Comparison of ENCODE assay signal across 1 cellular context in genomic region chr18:4450065-4450676, GRCh38.
TF ChIP-seq lines count a peak whose summit lies in the region.

No MANE protein-coding gene starts in this region.

TF ChIP-seq in GM12878, 131 proteins besides CTCF, POLR2A, EP300 and RAD21 (continued from another document):
- TF ChIP-seq SKIL (IDR thresholded peaks at IDR 0.05; ENCODE audit: low read depth, poor library complexity, severe bottlenecking): peak; percentile 20
- TF ChIP-seq SMC3 (IDR thresholded peaks at IDR 0.05; ENCODE audit: borderline replicate concordance, low read length): peak; percentile 28; the same call in 1 of the 2 replicates
- no peak for TF ChIP-seq TBL1XR1 (IDR thresholded peaks at IDR 0.05; ENCODE audit: low read depth, low read length)
- no peak for TF ChIP-seq CUX1 (IDR thresholded peaks at IDR 0.05; ENCODE audit: insufficient replicate concordance, low read depth, low read length)
- TF ChIP-seq ESRRA (IDR thresholded peaks at IDR 0.05; ENCODE audit: low read length): no peak
- TF ChIP-seq SREBF2 (IDR thresholded peaks at IDR 0.05; ENCODE audit: low read length): no peak
- no peak for TF ChIP-seq KAT2A (conservative IDR thresholded peaks at IDR 0.05; ENCODE audit: control insufficient read depth, low read depth, low read length)
- no peak for TF ChIP-seq ZNF622 (IDR thresholded peaks at IDR 0.05)
- no peak for TF ChIP-seq NKRF (conservative IDR thresholded peaks at IDR 0.05)
- TF ChIP-seq POLR2AphosphoS5 (IDR thresholded peaks at IDR 0.05; ENCODE audit: low read length): no peak
- TF ChIP-seq, protein P1, sequence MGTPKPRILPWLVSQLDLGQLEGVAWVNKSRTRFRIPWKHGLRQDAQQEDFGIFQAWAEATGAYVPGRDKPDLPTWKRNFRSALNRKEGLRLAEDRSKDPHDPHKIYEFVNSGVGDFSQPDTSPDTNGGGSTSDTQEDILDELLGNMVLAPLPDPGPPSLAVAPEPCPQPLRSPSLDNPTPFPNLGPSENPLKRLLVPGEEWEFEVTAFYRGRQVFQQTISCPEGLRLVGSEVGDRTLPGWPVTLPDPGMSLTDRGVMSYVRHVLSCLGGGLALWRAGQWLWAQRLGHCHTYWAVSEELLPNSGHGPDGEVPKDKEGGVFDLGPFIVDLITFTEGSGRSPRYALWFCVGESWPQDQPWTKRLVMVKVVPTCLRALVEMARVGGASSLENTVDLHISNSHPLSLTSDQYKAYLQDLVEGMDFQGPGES (IDR thresholded peaks at IDR 0.05): no peak
- TF ChIP-seq POLR2AphosphoS2 (IDR thresholded peaks at IDR 0.05; ENCODE audit: low read depth, low read length): no peak
- TF ChIP-seq NFXL1 (IDR thresholded peaks at IDR 0.05; ENCODE audit: borderline replicate concordance): no peak
- TF ChIP-seq, protein P2, sequence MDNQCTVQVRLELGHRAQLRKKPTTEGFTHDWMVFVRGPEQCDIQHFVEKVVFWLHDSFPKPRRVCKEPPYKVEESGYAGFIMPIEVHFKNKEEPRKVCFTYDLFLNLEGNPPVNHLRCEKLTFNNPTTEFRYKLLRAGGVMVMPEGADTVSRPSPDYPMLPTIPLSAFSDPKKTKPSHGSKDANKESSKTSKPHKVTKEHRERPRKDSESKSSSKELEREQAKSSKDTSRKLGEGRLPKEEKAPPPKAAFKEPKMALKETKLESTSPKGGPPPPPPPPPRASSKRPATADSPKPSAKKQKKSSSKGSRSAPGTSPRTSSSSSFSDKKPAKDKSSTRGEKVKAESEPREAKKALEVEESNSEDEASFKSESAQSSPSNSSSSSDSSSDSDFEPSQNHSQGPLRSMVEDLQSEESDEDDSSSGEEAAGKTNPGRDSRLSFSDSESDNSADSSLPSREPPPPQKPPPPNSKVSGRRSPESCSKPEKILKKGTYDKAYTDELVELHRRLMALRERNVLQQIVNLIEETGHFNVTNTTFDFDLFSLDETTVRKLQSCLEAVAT (IDR thresholded peaks at IDR 0.05): peak; percentile 37; the same call in 1 of the 2 replicates
- TF ChIP-seq MTA2 (IDR thresholded peaks at IDR 0.05; ENCODE audit: low read depth): peak; percentile 33; the same call in 1 of the 2 replicates
- no peak for TF ChIP-seq PAX5 (IDR thresholded peaks at IDR 0.05; ENCODE audit: borderline replicate concordance, low read depth, low read length)
